ENCODE assay signal across 1 cellular context in genomic region chr3:114707225-114707860, GRCh38.
TF ChIP-seq lines count a peak whose summit lies in the region.

No MANE protein-coding gene starts in this region.

TF ChIP-seq in GM23338, 12 proteins besides CTCF, POLR2A, EP300 and RAD21:
- no peak for TF ChIP-seq POLR2AphosphoS5 (IDR thresholded peaks at IDR 0.05; ENCODE audit: low read depth)
- TF ChIP-seq NANOG (IDR thresholded peaks at IDR 0.05; ENCODE audit: borderline replicate concordance) = no peak
- no peak for TF ChIP-seq STAT1 (IDR thresholded peaks at IDR 0.05; ENCODE audit: unreplicated experiment)
- no peak for TF ChIP-seq ZNF114 (CRISPR knock-in tag; IDR thresholded peaks at IDR 0.05)
- TF ChIP-seq ZNF462 (CRISPR knock-in tag; IDR thresholded peaks at IDR 0.05) = no peak
- no peak for TF ChIP-seq EZH2 (IDR thresholded peaks at IDR 0.05; ENCODE audit: low read depth, unreplicated experiment)
- no peak for TF ChIP-seq EZH2phosphoT487 (IDR thresholded peaks at IDR 0.05; ENCODE audit: unreplicated experiment)
- TF ChIP-seq JUNB (IDR thresholded peaks at IDR 0.05; ENCODE audit: unreplicated experiment) = no peak
- TF ChIP-seq ETS1 (IDR thresholded peaks at IDR 0.05) = no peak
